23 cellular contexts compared by ENCODE assay signal in the genomic region with DNA sequence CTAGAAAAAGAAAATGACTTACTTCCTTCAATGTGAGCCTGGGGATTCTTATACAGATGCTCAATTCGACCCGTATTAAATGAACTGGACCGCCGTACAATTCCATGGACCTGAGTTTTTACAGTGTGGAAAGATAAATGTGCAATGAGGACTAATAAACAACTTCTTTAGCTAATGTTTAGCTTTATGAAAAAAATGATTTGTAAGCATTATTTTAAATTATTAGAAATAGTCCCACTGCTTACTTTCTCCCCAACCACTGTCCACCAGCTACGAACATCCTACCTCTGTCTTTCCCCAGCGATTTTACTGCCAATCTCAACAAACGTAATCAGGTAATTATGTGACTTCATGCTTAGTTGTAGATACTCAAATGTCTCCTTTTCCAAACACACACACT.
DNase-seq lines count a peak whose midpoint lies in the region; ATAC-seq, FAIRE-seq and TF ChIP-seq lines count a peak whose summit lies in the region.
"Had no signal": no experiment of that assay in that cellular context is flagged by ENCODE, and none has a peak within 500 bp of the region (broad histone marks: within the 10 kb centered on the region; RNA-seq: fewer than 3 reads in every experiment).

No MANE protein-coding gene starts in this region.

- H3K27ac Mint-ChIP-seq in glutamatergic neuron (ENCODE audit: unreplicated experiment) = peak overlapping the region; percentile 3
- H3K27ac Mint-ChIP-seq: CD14-positive monocyte; CD4-positive, alpha-beta T cell had no signal

- H3K27me3 ChIP-seq in HepG2 (ENCODE audit: control insufficient read depth in 1 of 2, insufficient read depth in 2 of 2, low read length in 2 of 2) = no peaks in the 10 kb centered on the region
- H3K27me3 ChIP-seq in right lobe of liver = no peaks in the 10 kb centered on the region
- H3K27me3 ChIP-seq in K562 (ENCODE audit: control insufficient read depth in 2 of 2, insufficient read depth in 2 of 2, low read length in 2 of 2) = peaks cover 3 to 8% of the 10 kb centered on the region in 2 experiments; a peak in 2 of 5 replicates
- no peaks in the 10 kb centered on the region for H3K27me3 ChIP-seq in aorta (ENCODE audit: control insufficient read depth in 1 of 2, insufficient read depth in 2 of 2, low read length in 1 of 2)
- no peaks in the 10 kb centered on the region for H3K27me3 ChIP-seq in psoas muscle (ENCODE audit: insufficient read depth in 3 of 3, low read length in 2 of 3)
- H3K27me3 ChIP-seq: BE2C; BLaER1 treated with 17β-estradiol and CSF1 and Interleukin-3, amounts not matched to agents 10 nM and 100 nM had no signal

- peaks cover 7 to 74% of the 10 kb centered on the region in 2 experiments; a peak in 4 of 5 replicates for H3K36me3 ChIP-seq in HepG2 (replicated peaks in 1 of 2; ENCODE audit: control insufficient read depth in 1 of 2, insufficient read depth in 2 of 2, low read length in 2 of 2)
- no peaks in the 10 kb centered on the region for H3K36me3 ChIP-seq in right lobe of liver
- H3K36me3 ChIP-seq in K562 (ENCODE audit: control insufficient read depth, insufficient read depth, low read length) = no peaks in the 10 kb centered on the region
- H3K36me3 ChIP-seq in aorta (ENCODE audit: control insufficient read depth in 1 of 2, insufficient read depth in 2 of 2, low read length in 1 of 2) = peaks cover 0 to 2% of the 10 kb centered on the region in 2 donors
- no peaks in the 10 kb centered on the region for H3K36me3 ChIP-seq in psoas muscle (ENCODE audit: insufficient read depth in 1 of 2, low read depth in 1 of 2)
- H3K36me3 ChIP-seq: BE2C had no signal

- BruUV-seq in HepG2 (replicated peaks; lab: Mats Ljungman, UMichigan) = no TSS peak
- BruUV-seq in K562 (replicated peaks; lab: Mats Ljungman, UMichigan) = no TSS peak

- intact Hi-C loops in HepG2 (cut with micrococcal nuclease; ENCODE audit: unreplicated experiment) = no loop called here
- intact Hi-C loops in right lobe of liver (cut with DNase I) = loop anchor here in 1 of 2 donors (10.0 kb wide), 1 partner anchor 513 kb away; the partner anchor contains the start of gene FOXC1
- intact Hi-C loops in K562 (cut with micrococcal nuclease) = no loop called here
- intact Hi-C loops in aorta (cut with DNase I) = loop anchor here (10.0 kb wide), 4 partner anchors 47 to 517 kb away; no protein-coding TSS in a partner anchor
- intact Hi-C loops in psoas muscle (cut with DNase I) = no loop called here

- no peak for TF ChIP-seq RAD21 in HepG2 (CRISPR knock-in tag; IDR thresholded peaks at IDR 0.05)
- TF ChIP-seq RAD21 in K562 (CRISPR knock-in tag; conservative IDR thresholded peaks at IDR 0.05 in 1 of 2, IDR thresholded peaks at IDR 0.05 in 1 of 2) = no peak

- WGBS in HepG2 (ENCODE audit: low lambda C conversion rate) = 98% methylated on average over 7 of the region's 7 CpGs
- 95% methylated on average over 7 of the region's 7 CpGs for WGBS in right lobe of liver (ENCODE audit: insufficient coverage, low coverage, low lambda C conversion rate, missing lambda C conversion rate)
- WGBS in K562 (ENCODE audit: insufficient coverage, low coverage, missing lambda C conversion rate) = 40% methylated on average over 7 of the region's 7 CpGs
- WGBS in aorta, 2 donors = 80 to 82% methylated on average over 7 of the region's 7 CpGs
- 96 to 97% (median 96%) methylated on average over 7 of the region's 7 CpGs for WGBS in psoas muscle, 3 donors

- H3K9me3 ChIP-seq in HepG2 (ENCODE audit: low read length) = no peaks in the 10 kb centered on the region
- no peaks in the 10 kb centered on the region for H3K9me3 ChIP-seq in right lobe of liver
- no peaks in the 10 kb centered on the region for H3K9me3 ChIP-seq in K562 (replicated peaks; ENCODE audit: control insufficient read depth, insufficient read depth, low read depth, low read length)
- no peaks in the 10 kb centered on the region for H3K9me3 ChIP-seq in aorta (ENCODE audit: control insufficient read depth, low read length)
- H3K9me3 ChIP-seq in psoas muscle = no peaks in the 10 kb centered on the region
- H3K9me3 ChIP-seq: BE2C; BLaER1 treated with 17β-estradiol and CSF1 and Interleukin-3, amounts not matched to agents 10 nM and 100 nM had no signal

- H3K4me2 ChIP-seq in HepG2 (ENCODE audit: low read depth, low read length) (no peak overlapping the region), K562 (ENCODE audit: insufficient read depth, low read length) (no peak overlapping the region)
- H3K4me2 ChIP-seq: BLaER1 treated with 17β-estradiol and CSF1 and Interleukin-3, amounts not matched to agents 10 nM and 100 nM had no signal

- H4K20me1 ChIP-seq in HepG2 (ENCODE audit: insufficient read depth, low read length) (no peaks in the 10 kb centered on the region; the same call in 1 of the 2 replicates), K562 (replicated peaks; ENCODE audit: control insufficient read depth, insufficient read depth, low read length) (no peaks in the 10 kb centered on the region; the same call in 1 of the 2 replicates)
- H4K20me1 ChIP-seq: BLaER1 treated with 17β-estradiol and CSF1 and Interleukin-3, amounts not matched to agents 10 nM and 100 nM had no signal

- POLR2A ChIA-PET in HepG2 (lab: Yijun Ruan, JAX) (no interaction called here), K562 (lab: Yijun Ruan, JAX) (interaction anchor here (0.6 to 1.4 kb wide), 2 partner anchors 22 to 255 kb away, joined by 3 read pairs; no protein-coding TSS in a partner anchor)

- CTCF ChIA-PET in HepG2 (lab: Yijun Ruan, JAX; ENCODE audit: low intra/inter-chr PET ratio, low total read pairs) = no interaction called here
- CTCF ChIA-PET in K562 (lab: Yijun Ruan, JAX; ENCODE audit: low intra/inter-chr PET ratio) = interaction anchor here (0.6 kb wide), 1 partner anchor 86 kb away, joined by 5 read pairs; no protein-coding TSS in a partner anchor

- H2AFZ ChIP-seq in HepG2 (ENCODE audit: low read length) (no peak overlapping the region), K562 (ENCODE audit: low read depth, low read length) (no peak overlapping the region)

- DNase-seq in HepG2 (ENCODE audit: low spot score) (no peak), right lobe of liver (no peak), K562 (ENCODE audit: extremely low read depth in 1 of 4, low spot score in 3 of 4) (no peak), glutamatergic neuron (no peak), aorta (no peak), psoas muscle (no peak), GDM1 (lab: John Stamatoyannopoulos, UW) (no peak)
- DNase-seq: ACHN; AML-193; BE2C; Calu3; CD4-positive, alpha-beta T cell; COR-L47; DMS53; DMS79 treated with DMSO at 0.1 percent for 48 hours; GOT3; H7; HCEC 1CT had no signal

- in situ Hi-C loops in HepG2 (cut with HindIII; ENCODE audit: extremely low pct_ligation_motif_present, low pct_unique_long_range_greater_than_20kb) (no loop called here), K562 (cut with MboI) (no loop called here)

- TF ChIP-seq EP300 in HepG2 (IDR thresholded peaks at IDR 0.05; ENCODE audit: low read depth in 2 of 2, low read length in 2 of 2) (no peak), HepG2 (CRISPR knock-in tag; IDR thresholded peaks at IDR 0.05; ENCODE audit: borderline replicate concordance) (no peak), K562 (IDR thresholded peaks at IDR 0.05; ENCODE audit: low read length) (no peak)

- ATAC-seq in HepG2 (no peak), right lobe of liver (no peak), K562 (no peak), aorta (ENCODE audit: low FRiP score) (no peak), psoas muscle (no peak), esophagus mucosa (no peak)

- no peak overlapping the region for H3K4me3 Mint-ChIP-seq in glutamatergic neuron (ENCODE audit: unreplicated experiment)
- H3K4me3 Mint-ChIP-seq: CD14-positive monocyte; CD4-positive, alpha-beta T cell had no signal

- FAIRE-seq in HepG2 (lab: Jason Lieb, UNC) (no peak), K562 (lab: Jason Lieb, UNC) (no peak)
- FAIRE-seq: A204.1 had no signal

- peaks cover 2% of the 10 kb centered on the region for H3K9me3 Mint-ChIP-seq in glutamatergic neuron (ENCODE audit: unreplicated experiment)
- H3K9me3 Mint-ChIP-seq: CD14-positive monocyte; CD4-positive, alpha-beta T cell had no signal

- H3K27ac ChIP-seq in HepG2 (ENCODE audit: extremely low read length, insufficient read depth, low read length) = no peak overlapping the region
- no peak overlapping the region for H3K27ac ChIP-seq in right lobe of liver
- no peak overlapping the region for H3K27ac ChIP-seq in K562 (ENCODE audit: extremely low read depth, low read depth, low read length)
- H3K27ac ChIP-seq in aorta (ENCODE audit: low read depth in 1 of 2, low read length in 2 of 2) = peak overlapping the region; percentile 68 to 94
- no peak overlapping the region for H3K27ac ChIP-seq in psoas muscle
- H3K27ac ChIP-seq: 22Rv1; BLaER1 treated with 17β-estradiol and CSF1 and Interleukin-3, amounts not matched to agents 10 nM and 100 nM had no signal

- H3K9me1 ChIP-seq in K562 (ENCODE audit: control insufficient read depth, insufficient read depth, low read length) = no peaks in the 10 kb centered on the region

- H3K4me1 ChIP-seq in HepG2 (ENCODE audit: insufficient read depth, low read length) (no peaks in the 10 kb centered on the region), right lobe of liver (no peaks in the 10 kb centered on the region), K562 (replicated peaks in 1 of 2; ENCODE audit: control insufficient read depth in 2 of 2, insufficient read depth in 2 of 2, low read length in 2 of 2) (no peaks in the 10 kb centered on the region), aorta (ENCODE audit: control insufficient read depth in 1 of 2, insufficient read depth in 2 of 2, low read length in 2 of 2) (no peaks in the 10 kb centered on the region), psoas muscle (no peaks in the 10 kb centered on the region)
- H3K4me1 ChIP-seq: BE2C; BLaER1 treated with 17β-estradiol and CSF1 and Interleukin-3, amounts not matched to agents 10 nM and 100 nM had no signal

- TF ChIP-seq CTCF in HepG2 (CRISPR knock-in tag; IDR thresholded peaks at IDR 0.05) (no peak), right lobe of liver (IDR thresholded peaks at IDR 0.05) (no peak), K562 (IDR thresholded peaks at IDR 0.05 in 2 of 3, conservative IDR thresholded peaks at IDR 0.05 in 1 of 3; ENCODE audit: insufficient read depth in 2 of 3, low read depth in 1 of 3, low read length in 3 of 3) (no peak), glutamatergic neuron (IDR thresholded peaks at IDR 0.05; ENCODE audit: partially characterized antibody, unreplicated experiment) (no peak), psoas muscle (IDR thresholded peaks at IDR 0.05) (no peak)

- peaks cover 9% of the 10 kb centered on the region for H3K36me3 Mint-ChIP-seq in glutamatergic neuron (ENCODE audit: unreplicated experiment)

- H3K27me3 Mint-ChIP-seq in glutamatergic neuron (ENCODE audit: unreplicated experiment) = no peaks in the 10 kb centered on the region
- H3K27me3 Mint-ChIP-seq: CD4-positive, alpha-beta T cell had no signal

- H3K4me3 ChIP-seq in HepG2 (replicated peaks in 1 of 3; ENCODE audit: insufficient read depth in 1 of 3, low read depth in 2 of 3, low read length in 3 of 3) (no peak overlapping the region), right lobe of liver (no peak overlapping the region), K562 (no peak overlapping the region), aorta (ENCODE audit: low read length in 2 of 2) (no peak overlapping the region), psoas muscle (no peak overlapping the region)
- H3K4me3 ChIP-seq: BLaER1 treated with 17β-estradiol and CSF1 and Interleukin-3, amounts not matched to agents 10 nM and 100 nM had no signal

- H3K9ac ChIP-seq in HepG2 (ENCODE audit: insufficient read depth, low read depth, low read length) = no peak overlapping the region
- H3K9ac ChIP-seq in K562 (ENCODE audit: insufficient read depth in 1 of 2, low read depth in 2 of 2, low read length in 2 of 2) = no peak overlapping the region
- H3K9ac ChIP-seq: BLaER1 treated with 17β-estradiol and CSF1 and Interleukin-3, amounts not matched to agents 10 nM and 100 nM had no signal

- TF ChIP-seq POLR2A in HepG2 (IDR thresholded peaks at IDR 0.05; ENCODE audit: insufficient read depth in 1 of 2, low read depth in 2 of 2, low read length in 2 of 2) = no peak
- TF ChIP-seq POLR2A in right lobe of liver (IDR thresholded peaks at IDR 0.05) = no peak
- no peak for TF ChIP-seq POLR2A in K562 (conservative IDR thresholded peaks at IDR 0.05)

- peaks cover 7% of the 10 kb centered on the region for H3K4me1 Mint-ChIP-seq in glutamatergic neuron (ENCODE audit: low read depth, unreplicated experiment)
- H3K4me1 Mint-ChIP-seq: CD14-positive monocyte had no signal

- H3K79me2 ChIP-seq in HepG2 (ENCODE audit: insufficient read depth, low read length) = peaks cover 17% of the 10 kb centered on the region
- H3K79me2 ChIP-seq in K562 (ENCODE audit: control insufficient read depth, insufficient read depth, low read length) = no peaks in the 10 kb centered on the region

Comparison
In these comparisons a context has a peak if more than half of its experiments do, and no peak if none do; other contexts are left out.
1. H3K27ac ChIP-seq: peak in aorta (2 of 2); none in HepG2 (single experiment), right lobe of liver (0 of 3), K562 (single experiment) and psoas muscle (single experiment).
2. intact Hi-C loops: an anchor here in aorta (10.0 kb wide); none called in HepG2, K562 and psoas muscle.
3. Of the 241 proteins assayed by ChIP-seq in both HepG2 and K562: peak only in HepG2: none; only in K562: MAFG; in both: MAFF and MAFK; in neither: 238.